20 cellular contexts compared by ENCODE assay signal in the genomic region with DNA sequence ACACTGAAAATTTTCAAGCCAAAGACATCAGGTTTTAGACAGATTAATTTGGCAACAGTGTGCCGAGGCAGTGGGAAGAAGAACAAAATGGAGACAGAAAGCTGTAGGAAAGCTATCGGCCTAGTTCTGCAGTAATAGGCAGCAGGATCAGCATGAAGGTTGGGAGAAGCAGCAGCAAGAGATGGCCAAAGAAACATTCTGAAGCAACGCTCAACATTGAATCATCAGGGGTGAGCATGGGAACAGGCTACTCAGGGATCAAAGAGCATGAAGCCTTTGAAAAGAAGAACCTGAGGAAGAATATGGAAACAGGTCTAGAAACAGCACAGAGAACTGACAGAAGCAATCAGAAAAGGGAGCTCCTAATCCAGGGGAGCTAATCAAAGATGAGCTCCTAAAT. TPM values are rescaled to one million over a fixed set of nuclear protein-coding genes. Genes with fewer than 3 reads are reported as not detected.
DNase-seq lines count a peak whose midpoint lies in the region; ATAC-seq, FAIRE-seq and TF ChIP-seq lines count a peak whose summit lies in the region.
"Had no signal": no experiment of that assay in that cellular context is flagged by ENCODE, and none has a peak within 500 bp of the region (broad histone marks: within the 10 kb centered on the region; RNA-seq: fewer than 3 reads in every experiment).

No MANE protein-coding gene starts in this region.

- dilution Hi-C loops in mammary epithelial cell (cut with HindIII; ENCODE audit: low sequenced_read_pairs) (no loop called here), keratinocyte (cut with MboI; ENCODE audit: extremely low pct_ligation_motif_present, low sequenced_read_pairs) (no loop called here)

- ATAC-seq in Right ventricle myocardium inferior = no peak
- no peak for ATAC-seq in CD4-positive, alpha-beta T cell (ENCODE audit: poor library complexity)
- ATAC-seq in HG02970 (IDR thresholded peaks at IDR 0.05; ENCODE audit: low FRiP score, unreplicated experiment) = no peak
- ATAC-seq in stimulated activated naive CD8-positive, alpha-beta T cell treated with anti-CD3 and anti-CD28 coated beads, Interleukin-15, Interleukin-2, amounts not matched to agents 100 U/mL and 50 U/mL, for 24 hours = no peak
- no peak for ATAC-seq in GM18873 (IDR thresholded peaks at IDR 0.05; ENCODE audit: low FRiP score, unreplicated experiment)
- ATAC-seq: heart right ventricle had no signal

- no peaks in the 10 kb centered on the region for H3K27me3 ChIP-seq in left ventricle myocardium inferior (ENCODE audit: low read depth)
- H3K27me3 ChIP-seq in mammary epithelial cell (ENCODE audit: insufficient read depth, low read length) = no peaks in the 10 kb centered on the region
- no peaks in the 10 kb centered on the region for H3K27me3 ChIP-seq in keratinocyte (ENCODE audit: control insufficient read depth, extremely low read depth, insufficient read depth, low read length)
- H3K27me3 ChIP-seq in CD4-positive, alpha-beta T cell (ENCODE audit: control insufficient read depth, insufficient read depth, low read length) = no peaks in the 10 kb centered on the region
- H3K27me3 ChIP-seq: heart right ventricle, transverse colon had no signal

- peaks cover 73% of the 10 kb centered on the region for H3K4me1 ChIP-seq in left ventricle myocardium inferior
- H3K4me1 ChIP-seq in mammary epithelial cell (ENCODE audit: insufficient read depth, low read length) = peaks cover 47% of the 10 kb centered on the region
- H3K4me1 ChIP-seq in keratinocyte (ENCODE audit: control insufficient read depth, extremely low read depth, insufficient read depth, low read length) = peaks cover 52% of the 10 kb centered on the region

- in situ Hi-C loops in mammary epithelial cell (cut with MboI; ENCODE audit: low sequenced_read_pairs in 2 of 2) = loop anchor here in 1 of 2 donors (25.0 kb wide), 1 partner anchor 188 kb away; no protein-coding TSS in a partner anchor

- no peak overlapping the region for H3K4me3 Mint-ChIP-seq in CD4-positive, alpha-beta T cell
- H3K4me3 Mint-ChIP-seq: activated naive CD8-positive, alpha-beta T cell treated with anti-CD3 and anti-CD28 coated beads, Interleukin-2, amount 10 ng/mL, durations not matched to agents 7 days and 5 days; CD4-positive, CD25-positive, alpha-beta regulatory T cell; central memory CD8-positive, alpha-beta T cell had no signal

- intact Hi-C loops in left ventricle myocardium inferior (cut with micrococcal nuclease) = no loop called here
- intact Hi-C loops in Right ventricle myocardium inferior (cut with DNase I) = loop anchor here (2.0 kb wide), 1 partner anchor 43 kb away; no protein-coding TSS in a partner anchor
- intact Hi-C loops in mammary epithelial cell (cut with micrococcal nuclease) = no loop called here
- intact Hi-C loops in CD4-positive, alpha-beta T cell (cut with DNase I, micrococcal nuclease) = no loop called here

- H3K4me3 ChIP-seq in left ventricle myocardium inferior = no peak overlapping the region
- H3K4me3 ChIP-seq in mammary epithelial cell (replicated peaks in 1 of 3; ENCODE audit: insufficient read depth in 1 of 3, low read depth in 2 of 3, low read length in 3 of 3) = no peak overlapping the region
- H3K4me3 ChIP-seq in keratinocyte (ENCODE audit: control insufficient read depth in 2 of 3, extremely low read depth in 1 of 3, insufficient read depth in 2 of 3, low read depth in 1 of 3, low read length in 3 of 3) = no peak overlapping the region
- H3K4me3 ChIP-seq: heart right ventricle, transverse colon had no signal

- H2AFZ ChIP-seq in mammary epithelial cell (ENCODE audit: low read depth, low read length) (peak overlapping the region; percentile 3), keratinocyte (ENCODE audit: control insufficient read depth, low read length) (peak overlapping the region; percentile 40)

- no peak for DNase-seq in left ventricle myocardium inferior
- no peak for DNase-seq in Right ventricle myocardium inferior (ENCODE audit: missing footprints)
- DNase-seq in mammary epithelial cell = peak; percentile 47
- no peak for DNase-seq in keratinocyte (ENCODE audit: low read depth, low spot score)
- DNase-seq in CD4-positive, alpha-beta T cell = no peak
- no peak for DNase-seq in stimulated activated naive CD8-positive, alpha-beta T cell treated with anti-CD3 and anti-CD28 coated beads, Interleukin-15, Interleukin-2, amounts not matched to agents 100 U/mL and 50 U/mL, for 24 hours
- DNase-seq: activated CD4-positive, alpha-beta T cell treated with anti-CD3 and anti-CD28 coated beads for 4 hours; activated naive CD8-positive, alpha-beta T cell treated with anti-CD3 and anti-CD28 coated beads, Interleukin-2, amount 10 ng/mL, durations not matched to agents 7 days and 5 days; activated T-cell treated with anti-CD3 and anti-CD28 coated beads for 4 hours; CD4-positive, CD25-positive, alpha-beta regulatory T cell; H9; heart right ventricle; kidney; midbrain; SIG-M5; transverse colon had no signal

- H3K9me3 ChIP-seq in left ventricle myocardium inferior (replicated peaks) (no peaks in the 10 kb centered on the region), mammary epithelial cell (replicated peaks; ENCODE audit: insufficient read depth, low read length) (no peaks in the 10 kb centered on the region), keratinocyte (ENCODE audit: control insufficient read depth, low read depth, low read length) (no peaks in the 10 kb centered on the region)
- no peaks in the 10 kb centered on the region for H3K9me3 ChIP-seq in CD4-positive, alpha-beta T cell (ENCODE audit: control insufficient read depth, low read length)
- H3K9me3 ChIP-seq: heart right ventricle, transverse colon had no signal

- H3K4me2 ChIP-seq in mammary epithelial cell (ENCODE audit: insufficient read depth, low read depth, low read length) (no peak overlapping the region), keratinocyte (ENCODE audit: control insufficient read depth, extremely low read depth, insufficient read depth, low read depth, low read length) (peak overlapping the region; percentile 6)

- H3K9ac ChIP-seq in mammary epithelial cell (ENCODE audit: insufficient read depth, low read length) (no peak overlapping the region), keratinocyte (ENCODE audit: control insufficient read depth, extremely low read depth, insufficient read depth, low read length) (no peak overlapping the region)

- BruUV-seq in mammary epithelial cell (replicated peaks; lab: Mats Ljungman, UMichigan) = no TSS peak

- H3K4me1 Mint-ChIP-seq in CD4-positive, alpha-beta T cell (ENCODE audit: low read depth) = no peaks in the 10 kb centered on the region
- H3K4me1 Mint-ChIP-seq: activated naive CD8-positive, alpha-beta T cell treated with anti-CD3 and anti-CD28 coated beads, Interleukin-2, amount 10 ng/mL, durations not matched to agents 7 days and 5 days; CD4-positive, CD25-positive, alpha-beta regulatory T cell; central memory CD8-positive, alpha-beta T cell had no signal

- H4K20me1 ChIP-seq in mammary epithelial cell (ENCODE audit: insufficient read depth, low read length) (no peaks in the 10 kb centered on the region), keratinocyte (ENCODE audit: control insufficient read depth, extremely low read depth, insufficient read depth, low read length) (no peaks in the 10 kb centered on the region)

- peak overlapping the region; percentile 25 for H3K27ac ChIP-seq in left ventricle myocardium inferior (replicated peaks)
- H3K27ac ChIP-seq in mammary epithelial cell (ENCODE audit: insufficient read depth, low read depth, low read length) = peak overlapping the region; percentile 56
- H3K27ac ChIP-seq in keratinocyte (ENCODE audit: control insufficient read depth, insufficient read depth, low read length) = peak overlapping the region; percentile 68
- H3K27ac ChIP-seq in CD4-positive, alpha-beta T cell (ENCODE audit: low read depth, low read length) = no peak overlapping the region
- H3K27ac ChIP-seq: heart right ventricle had no signal

- TF ChIP-seq CTCF in left ventricle myocardium inferior (IDR thresholded peaks at IDR 0.05; ENCODE audit: borderline replicate concordance) (no peak), mammary epithelial cell (conservative IDR thresholded peaks at IDR 0.05 in 1 of 2, IDR thresholded peaks at IDR 0.05 in 1 of 2; ENCODE audit: extremely low read depth in 1 of 2, insufficient read depth in 1 of 2, low read depth in 1 of 2, low read length in 2 of 2) (no peak), keratinocyte (optimal IDR thresholded peaks at IDR 0.05 in 1 of 3, IDR thresholded peaks at IDR 0.05 in 1 of 3, conservative IDR thresholded peaks at IDR 0.05 in 1 of 3; ENCODE audit: extremely low read depth in 1 of 3, insufficient read depth in 2 of 3, low read length in 3 of 3) (no peak)
- no peak for TF ChIP-seq CTCF in CD4-positive, alpha-beta T cell (IDR thresholded peaks at IDR 0.05)

- H3K36me3 ChIP-seq in left ventricle myocardium inferior (peaks cover 30% of the 10 kb centered on the region), mammary epithelial cell (ENCODE audit: insufficient read depth, low read length) (no peaks in the 10 kb centered on the region), keratinocyte (ENCODE audit: control insufficient read depth in 2 of 2, extremely low read depth in 1 of 2, insufficient read depth in 2 of 2, low read length in 2 of 2) (peaks cover 2 to 4% of the 10 kb centered on the region in 2 experiments)

- CTCF ChIA-PET in mammary epithelial cell (lab: Charles Lee; ENCODE audit: low non-redundant PET) = no interaction called here
- CTCF ChIA-PET in CD4-positive, alpha-beta T cell (lab: Charles Lee) = no interaction called here

- POLR2A ChIA-PET in CD4-positive, alpha-beta T cell (lab: Charles Lee) = no interaction called here

- no peaks in the 10 kb centered on the region for H3K36me3 Mint-ChIP-seq in CD4-positive, alpha-beta T cell (ENCODE audit: low read depth)
- H3K36me3 Mint-ChIP-seq: activated naive CD8-positive, alpha-beta T cell treated with anti-CD3 and anti-CD28 coated beads, Interleukin-2, amount 10 ng/mL, durations not matched to agents 7 days and 5 days; CD4-positive, CD25-positive, alpha-beta regulatory T cell had no signal

- 82% methylated on average over 3 of the region's 3 CpGs for WGBS in mammary epithelial cell (ENCODE audit: low coverage, missing lambda C conversion rate)

- no peak overlapping the region for H3K27ac Mint-ChIP-seq in CD4-positive, alpha-beta T cell
- H3K27ac Mint-ChIP-seq: activated naive CD8-positive, alpha-beta T cell treated with anti-CD3 and anti-CD28 coated beads, Interleukin-2, amount 10 ng/mL, durations not matched to agents 7 days and 5 days; CD4-positive, CD25-positive, alpha-beta regulatory T cell had no signal

- H3K79me2 ChIP-seq in mammary epithelial cell (ENCODE audit: insufficient read depth, low read length) = no peaks in the 10 kb centered on the region
- no peaks in the 10 kb centered on the region for H3K79me2 ChIP-seq in keratinocyte (ENCODE audit: control insufficient read depth, insufficient read depth, low read length)

- peaks cover 9% of the 10 kb centered on the region for H3K27me3 Mint-ChIP-seq in CD4-positive, alpha-beta T cell
- H3K27me3 Mint-ChIP-seq: CD4-positive, CD25-positive, alpha-beta regulatory T cell; central memory CD8-positive, alpha-beta T cell had no signal

- no peaks in the 10 kb centered on the region for H3K9me1 ChIP-seq in keratinocyte (ENCODE audit: control insufficient read depth, extremely low read depth, insufficient read depth, low read length)

- H3K9me3 Mint-ChIP-seq in CD4-positive, alpha-beta T cell = no peaks in the 10 kb centered on the region
- H3K9me3 Mint-ChIP-seq: activated naive CD8-positive, alpha-beta T cell treated with anti-CD3 and anti-CD28 coated beads, Interleukin-2, amount 10 ng/mL, durations not matched to agents 7 days and 5 days; CD4-positive, CD25-positive, alpha-beta regulatory T cell; central memory CD8-positive, alpha-beta T cell; H9 had no signal

- FAIRE-seq in keratinocyte (lab: Jason Lieb, UNC) = peak; percentile 67
- FAIRE-seq: GM12892, kidney had no signal

RNA-seq across cellular contexts. Expression of a gene that starts 7.1 kb away (rescaled TPM):
- total RNA-seq in left ventricle myocardium inferior (331 TPM), Right ventricle myocardium inferior (243 TPM), mammary epithelial cell (1,000 to 10,000 TPM in 1 of 2 donors, 100 to 1,000 TPM in 1; 535 to 1,158 TPM)
- polyA plus RNA-seq in mammary epithelial cell (120 TPM), keratinocyte (163 to 525 TPM (median 455 TPM) in 3 replicates)
- polyA minus RNA-seq in mammary epithelial cell (464 TPM), keratinocyte (146 to 1,560 TPM (median 1,338 TPM) in 3 replicates)
- polyA plus RNA-seq in keratinocyte (2011; ENCODE audit: low read depth) = 960 TPM
- 166 and 296 TPM in 2 replicates for polyA plus RNA-seq in keratinocyte (2011; cell fraction: cytosol; rRNA removed)
- 597 and 675 TPM in 2 replicates for polyA plus RNA-seq in keratinocyte (2011; cell fraction: nucleus; rRNA removed)
- 182 and 442 TPM in 2 replicates for polyA plus RNA-seq in keratinocyte (2012; ENCODE audit: low replicate concordance)
- polyA minus RNA-seq in keratinocyte (2011; cell fraction: cytosol; rRNA and poly(A)+ RNA removed) = 516 TPM
- 893 and 2,335 TPM in 2 replicates for polyA minus RNA-seq in keratinocyte (2011; cell fraction: nucleus; rRNA and poly(A)+ RNA removed)
- 1 to 10 TPM; 5.7 to 5.9 TPM for total RNA-seq in CD4-positive, alpha-beta T cell

Comparison
In these comparisons a context has a peak if more than half of its experiments do, and no peak if none do; other contexts are left out.
1. RNA of a gene that starts 7.1 kb away (total RNA-seq): 535 to 1,158 TPM in mammary epithelial cell, 331 TPM in left ventricle myocardium inferior (single experiment) and 243 TPM in Right ventricle myocardium inferior (single experiment); 5.7 to 5.9 TPM in CD4-positive, alpha-beta T cell; every median in the first group is over 10 times any median in the second.